Comparison of ENCODE assay signal across 8 cellular contexts in the genomic region with DNA sequence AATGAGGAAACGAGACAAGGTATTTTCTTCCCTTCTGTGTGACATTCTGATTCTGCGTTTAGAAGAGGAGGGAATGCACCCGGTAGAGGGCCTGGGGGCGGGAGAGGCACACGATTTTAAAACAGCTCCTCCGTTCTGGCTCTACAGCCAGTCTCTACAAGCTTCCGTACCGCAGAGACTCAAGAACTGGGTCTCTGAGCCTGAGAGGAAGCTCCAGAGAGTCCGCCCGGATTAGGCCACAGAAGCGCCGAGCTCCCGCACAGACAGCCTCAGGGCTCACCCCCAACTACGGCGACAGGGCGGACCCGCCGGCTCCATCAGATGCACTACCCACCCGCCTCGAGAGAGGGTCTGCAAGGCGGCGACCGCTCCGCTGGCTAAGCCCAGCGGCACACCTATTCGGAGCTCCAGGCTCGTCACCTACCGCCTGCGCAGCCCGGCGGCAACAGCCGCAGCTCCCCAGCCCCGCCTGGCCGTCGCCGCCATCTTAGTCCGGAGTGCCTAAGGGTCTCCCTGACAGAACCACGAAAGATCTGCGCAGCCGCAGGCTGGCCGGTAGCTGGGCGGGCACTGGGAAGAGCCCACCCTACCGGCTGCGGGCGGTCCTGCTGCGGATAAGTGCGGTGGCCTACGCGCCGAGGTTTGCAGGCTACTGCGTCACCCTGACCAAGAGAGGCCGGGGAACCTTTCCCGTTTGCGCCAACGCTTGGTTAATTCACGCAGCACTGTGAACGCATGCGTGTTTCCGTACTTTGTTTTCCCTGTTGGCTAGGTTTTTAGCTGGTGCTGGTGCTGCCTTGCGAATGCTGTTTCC.
A peak's percentile ranks its signal among the peaks of the same experiment; 100 is the strongest.
DNase-seq lines count a peak whose midpoint lies in the region; ATAC-seq lines count a peak whose summit lies in the region.

A gene (minus strand): TSS at position 499 of the 814 bp plus-strand sequence. CDS start 13 bp downstream, at position 486.

- H3K27me3 Mint-ChIP-seq in central memory CD8-positive, alpha-beta T cell = no peaks in the 10 kb centered on the region

- H3K27ac Mint-ChIP-seq in central memory CD8-positive, alpha-beta T cell (ENCODE audit: low read depth) = peak within 1 kb of the TSS; percentile 94

- peak within 1 kb of the TSS; percentile 83 for H3K4me3 Mint-ChIP-seq in central memory CD8-positive, alpha-beta T cell

- peaks cover 34% of the 10 kb centered on the region for H3K4me1 Mint-ChIP-seq in central memory CD8-positive, alpha-beta T cell

- no peaks in the 10 kb centered on the region for H3K9me3 Mint-ChIP-seq in central memory CD8-positive, alpha-beta T cell

- peaks cover 9% of the 10 kb centered on the region for H3K36me3 Mint-ChIP-seq in central memory CD8-positive, alpha-beta T cell (ENCODE audit: insufficient read depth)

- ATAC-seq in GM19025 (IDR thresholded peaks at IDR 0.05; ENCODE audit: low read depth, unreplicated experiment) = peak; percentile 95
- peak; percentile 96 for ATAC-seq in HG03342 (IDR thresholded peaks at IDR 0.05; ENCODE audit: unreplicated experiment)
- ATAC-seq in central memory CD8-positive, alpha-beta T cell (replicated peaks; ENCODE audit: extremely low read depth, poor library complexity, severe bottlenecking) = peak; percentile 81

- DNase-seq in AG20443 (ENCODE audit: low spot score) (peak; percentile 100), NCI-H446 (lab: John Stamatoyannopoulos, UW) (peak; percentile 90 to 95), islet precursor cell (peak; percentile 99)
- peak; percentile 73 for DNase-seq in activated CD4-positive, CD25-positive, alpha-beta regulatory T cell treated with anti-CD3 and anti-CD28 coated beads, Interleukin-2, amount 50 U/mL, for 16 hours (ENCODE audit: low read depth, low spot score)
- peak; percentile 82 to 84 for DNase-seq in central memory CD8-positive, alpha-beta T cell (ENCODE audit: low spot score in 2 of 2)
- DNase-seq in stimulated activated CD4-positive, alpha-beta T cell treated with anti-CD3 and anti-CD28 coated beads, Interleukin-12 subunit alpha, Interleukin-12 subunit beta, amount 100 ng/mL, for 48 hours (ENCODE audit: low read depth in 2 of 3, low spot score in 1 of 3) = peak; percentile 75 to 85 (median 84)

Comparison
In these comparisons a context has a peak if more than half of its experiments do, and no peak if none do; other contexts are left out.
1. Peak in every context shown above with its lines: DNase-seq and ATAC-seq.